31 cellular contexts compared by ENCODE assay signal in the genomic region with DNA sequence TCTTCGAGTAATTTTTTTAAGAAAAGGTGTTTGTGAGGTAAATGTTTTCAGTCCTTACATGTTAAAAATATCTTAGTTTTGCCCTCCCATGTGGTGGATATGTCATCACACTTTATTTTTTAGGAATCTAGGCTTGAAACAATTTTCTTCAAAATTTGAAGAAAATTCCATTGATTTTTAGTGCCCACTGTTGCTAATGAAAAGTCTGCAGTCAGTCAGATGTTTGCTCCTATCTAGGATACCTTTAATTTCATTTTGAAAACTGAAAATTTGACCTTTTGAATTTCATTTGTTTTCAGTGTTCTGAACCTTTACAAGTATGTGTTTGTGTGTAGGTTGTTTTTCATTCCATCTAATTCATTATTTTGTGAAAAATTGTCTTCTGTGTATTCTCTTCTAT.
"Had no signal": no experiment of that assay in that cellular context is flagged by ENCODE, and none has a peak within 500 bp of the region (broad histone marks: within the 10 kb centered on the region; RNA-seq: fewer than 3 reads in every experiment).

No MANE protein-coding gene starts in this region.

- H3K9me3 ChIP-seq: body of pancreas, gastrocnemius medialis had no signal

- H3K4me3 Mint-ChIP-seq: activated CD4-positive, alpha-beta memory T cell treated with anti-CD3 and anti-CD28 coated beads, Interleukin-2, amount 10 ng/mL, durations not matched to agents 7 days and 5 days; activated CD4-positive, alpha-beta T cell treated with anti-CD3 and anti-CD28 coated beads, Interleukin-2, amount 10 ng/mL, durations not matched to agents 7 days and 5 days; activated naive CD8-positive, alpha-beta T cell; activated T-cell treated with anti-CD3 and anti-CD28 coated beads, Interleukin-2, amount 50 U/mL, for 24 hours; activated T-helper 17 cell treated with anti-CD3 and anti-CD28 coated beads, Interleukin-2, amount 50 U/mL, for 72 hours; effector memory CD8-positive, alpha-beta T cell had no signal

- H3K36me3 Mint-ChIP-seq: activated naive CD8-positive, alpha-beta T cell had no signal

- DNase-seq: activated CD4-positive, alpha-beta memory T cell treated with anti-CD3 and anti-CD28 coated beads, Interleukin-2, amount 10 ng/mL, durations not matched to agents 7 days and 5 days; activated CD4-positive, alpha-beta T cell treated with anti-CD3 and anti-CD28 coated beads for 1 hour; activated CD4-positive, alpha-beta T cell treated with anti-CD3 and anti-CD28 coated beads for 4 hours; activated CD4-positive, alpha-beta T cell treated with anti-CD3 and anti-CD28 coated beads, Interleukin-2, amount 10 ng/mL, durations not matched to agents 7 days and 5 days; activated CD4-positive, alpha-beta T cell treated with anti-CD3 and anti-CD28 coated beads, Interleukin-2, amount 50 U/mL, for 4 hours; activated CD8-positive, alpha-beta memory T cell treated with anti-CD3 and anti-CD28 coated beads, Interleukin-2, amount 50 U/mL, for 48 hours; activated effector memory CD4-positive, alpha-beta T cell treated with Interleukin-2 at 50 U/mL for 16 hours; activated gamma-delta T cell treated with Interleukin-2 at 50 U/mL for 16 hours; activated naive CD4-positive, alpha-beta T cell treated with anti-CD3 and anti-CD28 coated beads, Interleukin-2, amount 50 U/mL, for 16 hours; activated naive CD4-positive, alpha-beta T cell treated with Interleukin-2 at 50 U/mL for 16 hours; activated T-cell treated with anti-CD3 and anti-CD28 coated beads for 4 hours; activated T-cell treated with anti-CD3 and anti-CD28 coated beads, Interleukin-2, amount 50 U/mL, for 24 hours; adrenal gland; amygdala; aorta; body of pancreas; caudate nucleus; cortex of kidney; dermis blood vessel endothelial cell; effector CD4-positive, alpha-beta T cell; effector memory CD8-positive, alpha-beta T cell; erythroblast; gastrocnemius medialis; glutamatergic neuron; heart left ventricle; T-helper 2 cell had no signal

- H3K27me3 Mint-ChIP-seq: activated CD4-positive, alpha-beta memory T cell treated with anti-CD3 and anti-CD28 coated beads, Interleukin-2, amount 10 ng/mL, durations not matched to agents 7 days and 5 days; activated CD4-positive, alpha-beta T cell treated with anti-CD3 and anti-CD28 coated beads, Interleukin-2, amount 10 ng/mL, durations not matched to agents 7 days and 5 days; activated naive CD8-positive, alpha-beta T cell; activated T-cell treated with anti-CD3 and anti-CD28 coated beads, Interleukin-2, amount 50 U/mL, for 24 hours; effector memory CD8-positive, alpha-beta T cell had no signal

- FAIRE-seq: colon had no signal

- H3K27ac Mint-ChIP-seq: activated CD4-positive, alpha-beta memory T cell treated with anti-CD3 and anti-CD28 coated beads, Interleukin-2, amount 10 ng/mL, durations not matched to agents 7 days and 5 days; activated CD4-positive, alpha-beta T cell treated with anti-CD3 and anti-CD28 coated beads, Interleukin-2, amount 10 ng/mL, durations not matched to agents 7 days and 5 days; activated naive CD8-positive, alpha-beta T cell; activated T-cell treated with anti-CD3 and anti-CD28 coated beads, Interleukin-2, amount 50 U/mL, for 24 hours; activated T-helper 17 cell treated with anti-CD3 and anti-CD28 coated beads, Interleukin-2, amount 50 U/mL, for 72 hours; effector memory CD8-positive, alpha-beta T cell had no signal

- H3K4me1 ChIP-seq: adrenal gland, body of pancreas, gastrocnemius medialis, heart left ventricle had no signal

- H3K36me3 ChIP-seq: adrenal gland had no signal

- H3K9me3 Mint-ChIP-seq: activated CD4-positive, alpha-beta T cell treated with anti-CD3 and anti-CD28 coated beads, Interleukin-2, amount 10 ng/mL, durations not matched to agents 7 days and 5 days had no signal

- H3K27me3 ChIP-seq: adrenal gland, body of pancreas, esophagus muscularis mucosa, foreskin keratinocyte, gastrocnemius medialis, heart left ventricle had no signal

- H3K4me3 ChIP-seq: adrenal gland, body of pancreas, esophagus muscularis mucosa, gastrocnemius medialis, heart left ventricle had no signal

- H3K4me1 Mint-ChIP-seq: activated CD4-positive, alpha-beta memory T cell treated with anti-CD3 and anti-CD28 coated beads, Interleukin-2, amount 10 ng/mL, durations not matched to agents 7 days and 5 days; activated CD4-positive, alpha-beta T cell treated with anti-CD3 and anti-CD28 coated beads, Interleukin-2, amount 10 ng/mL, durations not matched to agents 7 days and 5 days; activated T-helper 17 cell treated with anti-CD3 and anti-CD28 coated beads, Interleukin-2, amount 50 U/mL, for 72 hours had no signal

- ATAC-seq: activated T-helper 17 cell treated with anti-CD3 and anti-CD28 coated beads, Interleukin-2, amount 50 U/mL, for 72 hours; body of pancreas; effector memory CD8-positive, alpha-beta T cell; foreskin keratinocyte; gastrocnemius medialis; heart left ventricle had no signal

- H3K27ac ChIP-seq: adrenal gland, body of pancreas, esophagus muscularis mucosa, foreskin keratinocyte, gastrocnemius medialis, heart left ventricle had no signal
